Comparison of ENCODE assay signal across 13 cellular contexts in the genomic region with DNA sequence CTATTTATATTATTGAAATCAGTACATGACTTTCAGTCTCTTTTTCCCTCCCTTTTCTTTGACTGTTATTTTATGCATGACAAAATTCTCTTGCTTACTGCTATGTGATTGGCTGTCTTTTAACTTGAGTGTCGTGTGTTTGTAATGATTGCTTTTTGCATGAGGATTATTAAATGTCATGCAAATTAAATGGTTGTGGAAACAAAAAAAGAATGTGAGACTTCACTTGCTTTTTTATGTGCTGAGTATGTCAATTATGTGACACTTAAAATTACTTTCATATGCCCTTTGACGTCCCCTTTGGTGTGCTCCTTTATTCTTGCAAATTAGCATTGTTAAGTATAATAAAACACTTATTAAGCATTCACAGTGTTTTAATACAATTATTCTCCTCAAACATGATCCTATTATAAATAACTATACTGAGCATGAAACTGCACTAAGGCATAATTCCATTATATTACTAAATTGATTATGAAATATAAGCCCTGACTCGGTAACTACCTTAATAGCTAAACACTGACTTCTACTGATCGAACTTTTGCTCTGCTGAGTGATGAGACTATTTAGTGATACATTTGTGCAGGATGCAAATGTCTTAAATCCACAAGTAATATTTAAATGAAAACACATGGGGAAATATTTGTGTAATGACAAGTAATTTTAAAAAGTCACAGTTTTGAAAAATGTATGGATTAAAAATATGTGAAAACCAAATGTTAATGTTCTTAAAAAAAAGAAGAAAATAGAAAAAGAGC.
"Had no signal": no experiment of that assay in that cellular context is flagged by ENCODE, and none has a peak within 500 bp of the region (broad histone marks: within the 10 kb centered on the region; RNA-seq: fewer than 3 reads in every experiment).

No MANE protein-coding gene starts in this region.

- DNase-seq: activated CD4-positive, alpha-beta T cell treated with anti-CD3 and anti-CD28 coated beads for 4 hours; activated naive CD4-positive, alpha-beta T cell treated with anti-CD3 and anti-CD28 coated beads, Interleukin-2, amount 10 ng/mL, durations not matched to agents 7 days and 5 days; adrenal gland; central memory CD4-positive, alpha-beta T cell; cortex of kidney; effector CD8-positive, alpha-beta T cell; mucosa of descending colon; naive thymus-derived CD8-positive, alpha-beta T cell; right cardiac atrium; small intestine had no signal

- H3K4me3 ChIP-seq: adrenal gland, mucosa of descending colon had no signal

- H3K36me3 ChIP-seq: adrenal gland had no signal

- FAIRE-seq: urothelium cell line had no signal

- H3K27ac ChIP-seq: adrenal gland, epithelial cell of prostate, VCaP had no signal

- H3K9me3 ChIP-seq: adrenal gland, mucosa of descending colon had no signal
